In the genomic region with DNA sequence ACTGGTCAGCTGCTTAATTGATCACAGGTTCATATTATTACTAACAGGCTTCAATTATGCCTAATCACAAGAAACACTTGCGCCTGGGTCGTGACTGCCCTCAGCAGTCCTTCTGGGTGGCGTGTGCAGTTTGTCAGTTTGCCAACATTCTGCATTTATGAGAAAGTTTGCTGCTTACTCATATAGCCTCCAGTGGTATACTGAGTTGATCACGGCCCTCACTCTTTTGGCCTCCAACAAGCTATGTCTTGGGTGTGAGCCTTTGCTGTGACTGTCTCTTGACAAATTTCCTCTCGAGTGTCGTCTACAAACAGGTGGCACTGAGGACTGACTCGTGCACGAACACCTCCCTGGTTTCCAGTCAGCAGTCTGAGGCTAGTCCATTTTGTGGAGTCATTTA, we compare ENCODE assay signal across 29 cellular contexts. TPM values are rescaled to one million over a fixed set of nuclear protein-coding genes. Genes with fewer than 3 reads are reported as not detected.
DNase-seq lines count a peak whose midpoint lies in the region; TF ChIP-seq lines count a peak whose summit lies in the region.
"Had no signal": no experiment of that assay in that cellular context is flagged by ENCODE, and none has a peak within 500 bp of the region (broad histone marks: within the 10 kb centered on the region; RNA-seq: fewer than 3 reads in every experiment).

No MANE protein-coding gene starts in this region.

- H3K9me3 ChIP-seq in hepatocyte (ENCODE audit: low read depth) (no peaks in the 10 kb centered on the region), neural progenitor cell (ENCODE audit: low read depth) (no peaks in the 10 kb centered on the region)
- H3K9me3 ChIP-seq: ascending aorta, sigmoid colon, upper lobe of right lung had no signal

- H3K4me3 ChIP-seq in choroid plexus epithelial cell (ENCODE audit: low read depth, low read length) (no peak overlapping the region), hepatocyte (no peak overlapping the region), neural progenitor cell (no peak overlapping the region)
- H3K4me3 ChIP-seq: ascending aorta, sigmoid colon, upper lobe of right lung had no signal

- H3K36me3 Mint-ChIP-seq in neural progenitor cell, result no peaks in the 10 kb centered on the region
- H3K36me3 Mint-ChIP-seq: activated naive CD8-positive, alpha-beta T cell; IgD-negative memory B cell; stimulated activated memory B cell treated with anti-CD40 and anti-IgM and Interleukin-4, amounts not matched to agents 10 μg/mL and 1 μg/mL and 100 μg/mL, for 72 hours had no signal

- H3K27me3 ChIP-seq in hepatocyte (no peaks in the 10 kb centered on the region), neural progenitor cell (peaks cover 6% of the 10 kb centered on the region)
- H3K27me3 ChIP-seq: ascending aorta, upper lobe of right lung had no signal

- no peaks in the 10 kb centered on the region for H3K4me1 ChIP-seq in hepatocyte (ENCODE audit: insufficient read depth)
- peaks cover 9% of the 10 kb centered on the region for H3K4me1 ChIP-seq in neural progenitor cell
- H3K4me1 ChIP-seq: ascending aorta, upper lobe of right lung had no signal

- H4K20me1 ChIP-seq in hepatocyte (ENCODE audit: insufficient read depth, poor library complexity, severe bottlenecking) (no peaks in the 10 kb centered on the region), neural progenitor cell (ENCODE audit: low read depth) (no peaks in the 10 kb centered on the region)

- H2AFZ ChIP-seq in hepatocyte (no peak overlapping the region), neural progenitor cell (replicated peaks) (no peak overlapping the region)

- TF ChIP-seq CTCF in choroid plexus epithelial cell (conservative IDR thresholded peaks at IDR 0.05; ENCODE audit: low read depth, low read length) (no peak), hepatocyte (IDR thresholded peaks at IDR 0.05; ENCODE audit: poor library complexity) (no peak), neural progenitor cell (IDR thresholded peaks at IDR 0.05) (no peak)

- H3K27ac ChIP-seq in hepatocyte, result no peak overlapping the region
- no peak overlapping the region for H3K27ac ChIP-seq in neural progenitor cell
- H3K27ac ChIP-seq: ascending aorta, sigmoid colon, upper lobe of right lung had no signal

- WGBS in hepatocyte (ENCODE audit: low lambda C conversion rate, missing lambda C conversion rate), result 85% methylated on average over 8 of the region's 8 CpGs

- peaks cover 6% of the 10 kb centered on the region for H3K27me3 Mint-ChIP-seq in neural progenitor cell (ENCODE audit: insufficient read depth, low read depth)

- H3K4me3 Mint-ChIP-seq in neural progenitor cell, result no peak overlapping the region
- H3K4me3 Mint-ChIP-seq: activated CD4-positive, alpha-beta T cell treated with anti-CD3 and anti-CD28 coated beads for 36 hours; activated naive CD8-positive, alpha-beta T cell; IgD-negative memory B cell; stimulated activated memory B cell treated with anti-CD40 and anti-IgM and Interleukin-4, amounts not matched to agents 10 μg/mL and 1 μg/mL and 100 μg/mL, for 72 hours had no signal

- H3K36me3 ChIP-seq in hepatocyte (replicated peaks; ENCODE audit: insufficient read depth, low read depth) (no peaks in the 10 kb centered on the region), neural progenitor cell (no peaks in the 10 kb centered on the region)
- H3K36me3 ChIP-seq: ascending aorta, sigmoid colon, upper lobe of right lung had no signal

- no peaks in the 10 kb centered on the region for H3F3A ChIP-seq in neural progenitor cell (ENCODE audit: low read depth)

- H3K4me2 ChIP-seq in hepatocyte (no peak overlapping the region), neural progenitor cell (no peak overlapping the region)

- DNase-seq in EH (ENCODE audit: low read depth), result peak; percentile 65
- DNase-seq in RKO (ENCODE audit: low spot score), result peak; percentile 36
- DNase-seq in choroid plexus epithelial cell (ENCODE audit: low read depth), result peak; percentile 58
- DNase-seq in mesenteric fat pad (ENCODE audit: low spot score), result peak; percentile 45
- no peak for DNase-seq in NCI-H1436 treated with DMSO at 0.1 percent for 48 hours (lab: John Stamatoyannopoulos, UW)
- DNase-seq in hepatocyte (ENCODE audit: low spot score), result no peak
- DNase-seq in neural progenitor cell (ENCODE audit: low spot score), result no peak
- no peak for DNase-seq in anterior cingulate cortex (lab: John Stamatoyannopoulos, UW)
- DNase-seq: activated CD4-positive, alpha-beta T cell treated with anti-CD3 and anti-CD28 coated beads for 36 hours; activated effector memory CD4-positive, alpha-beta T cell treated with Interleukin-2 at 50 U/mL for 16 hours; C1 segment of cervical spinal cord; cerebellar nuclear complex; DMS79 treated with DMSO at 0.1 percent for 48 hours; GOT3; head of caudate nucleus; left cardiac atrium; NCI-H345; sigmoid colon; stimulated activated CD4-positive, alpha-beta T cell treated with anti-CD3 and anti-CD28 coated beads, Interleukin-4, amount 100 ng/mL, for 4 hours; substantia nigra; T-helper 2 cell; upper lobe of right lung had no signal

- no peak overlapping the region for H3K27ac Mint-ChIP-seq in neural progenitor cell
- H3K27ac Mint-ChIP-seq: activated CD4-positive, alpha-beta T cell treated with anti-CD3 and anti-CD28 coated beads for 36 hours; activated naive CD8-positive, alpha-beta T cell; IgD-negative memory B cell; stimulated activated memory B cell treated with anti-CD40 and anti-IgM and Interleukin-4, amounts not matched to agents 10 μg/mL and 1 μg/mL and 100 μg/mL, for 72 hours had no signal

- H3K9me2 ChIP-seq in hepatocyte (replicated peaks; ENCODE audit: insufficient read depth), result no peaks in the 10 kb centered on the region

- peaks cover 28% of the 10 kb centered on the region for H3K4me1 Mint-ChIP-seq in neural progenitor cell
- H3K4me1 Mint-ChIP-seq: activated CD4-positive, alpha-beta T cell treated with anti-CD3 and anti-CD28 coated beads for 36 hours; IgD-negative memory B cell; stimulated activated memory B cell treated with anti-CD40 and anti-IgM and Interleukin-4, amounts not matched to agents 10 μg/mL and 1 μg/mL and 100 μg/mL, for 72 hours had no signal

- H3K79me2 ChIP-seq in hepatocyte, result no peaks in the 10 kb centered on the region
- H3K79me2 ChIP-seq in neural progenitor cell (ENCODE audit: low read depth), result no peaks in the 10 kb centered on the region

- no peak overlapping the region for H3K9ac ChIP-seq in neural progenitor cell

- H3K9me3 Mint-ChIP-seq in neural progenitor cell, result peaks cover 3% of the 10 kb centered on the region
- H3K9me3 Mint-ChIP-seq: stimulated activated memory B cell treated with anti-CD40 and anti-IgM and Interleukin-4, amounts not matched to agents 10 μg/mL and 1 μg/mL and 100 μg/mL, for 72 hours had no signal

RNA-seq across cellular contexts. Expression of gene DCDC2C, which starts 27.3 kb away (rescaled TPM):
- total RNA-seq in mesenteric fat pad (not detected), hepatocyte (not detected in 2 replicates), neural progenitor cell (ENCODE audit: low replicate concordance) (not detected in 2 replicates)
- polyA plus RNA-seq in hepatocyte, result not detected in 2 replicates
- total RNA-seq: activated CD4-positive, alpha-beta T cell treated with anti-CD3 and anti-CD28 coated beads for 36 hours; left cardiac atrium; lung microvascular endothelial cell; posterior vena cava; upper lobe of right lung had no signal
- polyA plus RNA-seq: AG04450, IgD-negative memory B cell, sigmoid colon had no signal

Comparison
In these comparisons a context has a peak if more than half of its experiments do, and no peak if none do; other contexts are left out.
1. DNase-seq: peak in EH (single experiment), RKO (single experiment), choroid plexus epithelial cell (single experiment) and mesenteric fat pad (single experiment); none in NCI-H1436 treated with DMSO at 0.1 percent for 48 hours (single experiment), hepatocyte (single experiment), neural progenitor cell (single experiment) and anterior cingulate cortex (0 of 58).